Comparison of ENCODE assay signal across 2 cellular contexts in the genomic region with DNA sequence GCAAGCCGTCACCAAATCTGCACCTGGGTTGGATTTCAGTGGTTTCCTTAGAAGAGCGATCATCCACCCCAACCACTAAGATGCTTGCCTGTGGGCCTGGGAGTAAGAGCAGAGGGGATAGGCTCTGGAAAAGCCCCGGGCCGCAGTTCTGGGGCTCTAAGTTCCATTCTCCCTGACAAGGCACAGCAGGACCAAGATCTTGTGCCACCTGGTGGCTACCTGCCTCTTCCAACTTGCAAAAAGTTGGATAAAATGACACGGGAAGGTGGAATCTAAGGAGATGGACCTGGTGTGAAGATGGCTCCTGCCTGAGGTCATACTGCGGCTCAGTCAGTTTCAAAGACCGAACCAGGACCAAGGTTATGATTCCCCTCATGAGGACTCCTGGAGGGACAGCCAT.
TF ChIP-seq lines count a peak whose summit lies in the region.

No MANE protein-coding gene starts in this region.

TF ChIP-seq in SK-N-SH, 30 proteins besides CTCF, POLR2A, EP300 and RAD21 (continued from another document):
- TF ChIP-seq, protein P1, sequence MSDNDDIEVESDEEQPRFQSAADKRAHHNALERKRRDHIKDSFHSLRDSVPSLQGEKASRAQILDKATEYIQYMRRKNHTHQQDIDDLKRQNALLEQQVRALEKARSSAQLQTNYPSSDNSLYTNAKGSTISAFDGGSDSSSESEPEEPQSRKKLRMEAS (IDR thresholded peaks at IDR 0.05; ENCODE audit: low read depth), result no peak
- TF ChIP-seq RXRA (IDR thresholded peaks at IDR 0.05; ENCODE audit: borderline replicate concordance, low read depth), result no peak
- TF ChIP-seq EZH2phosphoT487 (IDR thresholded peaks at IDR 0.05; ENCODE audit: borderline replicate concordance, low read depth), result no peak
- TF ChIP-seq, protein P2, sequence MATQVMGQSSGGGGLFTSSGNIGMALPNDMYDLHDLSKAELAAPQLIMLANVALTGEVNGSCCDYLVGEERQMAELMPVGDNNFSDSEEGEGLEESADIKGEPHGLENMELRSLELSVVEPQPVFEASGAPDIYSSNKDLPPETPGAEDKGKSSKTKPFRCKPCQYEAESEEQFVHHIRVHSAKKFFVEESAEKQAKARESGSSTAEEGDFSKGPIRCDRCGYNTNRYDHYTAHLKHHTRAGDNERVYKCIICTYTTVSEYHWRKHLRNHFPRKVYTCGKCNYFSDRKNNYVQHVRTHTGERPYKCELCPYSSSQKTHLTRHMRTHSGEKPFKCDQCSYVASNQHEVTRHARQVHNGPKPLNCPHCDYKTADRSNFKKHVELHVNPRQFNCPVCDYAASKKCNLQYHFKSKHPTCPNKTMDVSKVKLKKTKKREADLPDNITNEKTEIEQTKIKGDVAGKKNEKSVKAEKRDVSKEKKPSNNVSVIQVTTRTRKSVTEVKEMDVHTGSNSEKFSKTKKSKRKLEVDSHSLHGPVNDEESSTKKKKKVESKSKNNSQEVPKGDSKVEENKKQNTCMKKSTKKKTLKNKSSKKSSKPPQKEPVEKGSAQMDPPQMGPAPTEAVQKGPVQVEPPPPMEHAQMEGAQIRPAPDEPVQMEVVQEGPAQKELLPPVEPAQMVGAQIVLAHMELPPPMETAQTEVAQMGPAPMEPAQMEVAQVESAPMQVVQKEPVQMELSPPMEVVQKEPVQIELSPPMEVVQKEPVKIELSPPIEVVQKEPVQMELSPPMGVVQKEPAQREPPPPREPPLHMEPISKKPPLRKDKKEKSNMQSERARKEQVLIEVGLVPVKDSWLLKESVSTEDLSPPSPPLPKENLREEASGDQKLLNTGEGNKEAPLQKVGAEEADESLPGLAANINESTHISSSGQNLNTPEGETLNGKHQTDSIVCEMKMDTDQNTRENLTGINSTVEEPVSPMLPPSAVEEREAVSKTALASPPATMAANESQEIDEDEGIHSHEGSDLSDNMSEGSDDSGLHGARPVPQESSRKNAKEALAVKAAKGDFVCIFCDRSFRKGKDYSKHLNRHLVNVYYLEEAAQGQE (IDR thresholded peaks at IDR 0.05; ENCODE audit: low read depth, low read length), result no peak
- TF ChIP-seq TCF12 (IDR thresholded peaks at IDR 0.05), result no peak
- no peak for TF ChIP-seq FOXJ3 (CRISPR knock-in tag; IDR thresholded peaks at IDR 0.05)
- no peak for TF ChIP-seq YY1 (IDR thresholded peaks at IDR 0.05; ENCODE audit: low read depth)
- TF ChIP-seq SIN3A (IDR thresholded peaks at IDR 0.05; ENCODE audit: borderline replicate concordance, low read depth, low read length), result no peak
- TF ChIP-seq GATA2 (CRISPR knock-in tag; IDR thresholded peaks at IDR 0.05), result no peak

TF ChIP-seq in SK-N-SH treated with all-trans-retinoic acid at 6 μM for 48 hours, 23 proteins besides CTCF, POLR2A, EP300 and RAD21 (continued from another document):
- TF ChIP-seq, protein P3, sequence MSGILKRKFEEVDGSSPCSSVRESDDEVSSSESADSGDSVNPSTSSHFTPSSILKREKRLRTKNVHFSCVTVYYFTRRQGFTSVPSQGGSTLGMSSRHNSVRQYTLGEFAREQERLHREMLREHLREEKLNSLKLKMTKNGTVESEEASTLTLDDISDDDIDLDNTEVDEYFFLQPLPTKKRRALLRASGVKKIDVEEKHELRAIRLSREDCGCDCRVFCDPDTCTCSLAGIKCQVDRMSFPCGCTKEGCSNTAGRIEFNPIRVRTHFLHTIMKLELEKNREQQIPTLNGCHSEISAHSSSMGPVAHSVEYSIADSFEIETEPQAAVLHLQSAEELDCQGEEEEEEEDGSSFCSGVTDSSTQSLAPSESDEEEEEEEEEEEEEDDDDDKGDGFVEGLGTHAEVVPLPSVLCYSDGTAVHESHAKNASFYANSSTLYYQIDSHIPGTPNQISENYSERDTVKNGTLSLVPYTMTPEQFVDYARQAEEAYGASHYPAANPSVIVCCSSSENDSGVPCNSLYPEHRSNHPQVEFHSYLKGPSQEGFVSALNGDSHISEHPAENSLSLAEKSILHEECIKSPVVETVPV (CRISPR knock-in tag; IDR thresholded peaks at IDR 0.05), result no peak
- TF ChIP-seq, protein P4, sequence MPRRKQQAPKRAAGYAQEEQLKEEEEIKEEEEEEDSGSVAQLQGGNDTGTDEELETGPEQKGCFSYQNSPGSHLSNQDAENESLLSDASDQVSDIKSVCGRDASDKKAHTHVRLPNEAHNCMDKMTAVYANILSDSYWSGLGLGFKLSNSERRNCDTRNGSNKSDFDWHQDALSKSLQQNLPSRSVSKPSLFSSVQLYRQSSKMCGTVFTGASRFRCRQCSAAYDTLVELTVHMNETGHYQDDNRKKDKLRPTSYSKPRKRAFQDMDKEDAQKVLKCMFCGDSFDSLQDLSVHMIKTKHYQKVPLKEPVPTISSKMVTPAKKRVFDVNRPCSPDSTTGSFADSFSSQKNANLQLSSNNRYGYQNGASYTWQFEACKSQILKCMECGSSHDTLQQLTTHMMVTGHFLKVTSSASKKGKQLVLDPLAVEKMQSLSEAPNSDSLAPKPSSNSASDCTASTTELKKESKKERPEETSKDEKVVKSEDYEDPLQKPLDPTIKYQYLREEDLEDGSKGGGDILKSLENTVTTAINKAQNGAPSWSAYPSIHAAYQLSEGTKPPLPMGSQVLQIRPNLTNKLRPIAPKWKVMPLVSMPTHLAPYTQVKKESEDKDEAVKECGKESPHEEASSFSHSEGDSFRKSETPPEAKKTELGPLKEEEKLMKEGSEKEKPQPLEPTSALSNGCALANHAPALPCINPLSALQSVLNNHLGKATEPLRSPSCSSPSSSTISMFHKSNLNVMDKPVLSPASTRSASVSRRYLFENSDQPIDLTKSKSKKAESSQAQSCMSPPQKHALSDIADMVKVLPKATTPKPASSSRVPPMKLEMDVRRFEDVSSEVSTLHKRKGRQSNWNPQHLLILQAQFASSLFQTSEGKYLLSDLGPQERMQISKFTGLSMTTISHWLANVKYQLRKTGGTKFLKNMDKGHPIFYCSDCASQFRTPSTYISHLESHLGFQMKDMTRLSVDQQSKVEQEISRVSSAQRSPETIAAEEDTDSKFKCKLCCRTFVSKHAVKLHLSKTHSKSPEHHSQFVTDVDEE (CRISPR knock-in tag; IDR thresholded peaks at IDR 0.05), result no peak
- TF ChIP-seq, protein P5, sequence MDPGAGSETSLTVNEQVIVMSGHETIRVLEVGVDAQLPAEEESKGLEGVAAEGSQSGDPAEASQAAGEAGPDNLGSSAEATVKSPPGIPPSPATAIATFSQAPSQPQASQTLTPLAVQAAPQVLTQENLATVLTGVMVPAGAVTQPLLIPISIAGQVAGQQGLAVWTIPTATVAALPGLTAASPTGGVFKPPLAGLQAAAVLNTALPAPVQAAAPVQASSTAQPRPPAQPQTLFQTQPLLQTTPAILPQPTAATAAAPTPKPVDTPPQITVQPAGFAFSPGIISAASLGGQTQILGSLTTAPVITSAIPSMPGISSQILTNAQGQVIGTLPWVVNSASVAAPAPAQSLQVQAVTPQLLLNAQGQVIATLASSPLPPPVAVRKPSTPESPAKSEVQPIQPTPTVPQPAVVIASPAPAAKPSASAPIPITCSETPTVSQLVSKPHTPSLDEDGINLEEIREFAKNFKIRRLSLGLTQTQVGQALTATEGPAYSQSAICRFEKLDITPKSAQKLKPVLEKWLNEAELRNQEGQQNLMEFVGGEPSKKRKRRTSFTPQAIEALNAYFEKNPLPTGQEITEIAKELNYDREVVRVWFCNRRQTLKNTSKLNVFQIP (CRISPR knock-in tag; IDR thresholded peaks at IDR 0.05; ENCODE audit: borderline replicate concordance, low read depth), result no peak
- TF ChIP-seq CSDC2 (CRISPR knock-in tag; IDR thresholded peaks at IDR 0.05) (no peak), SNAI2 (CRISPR knock-in tag; IDR thresholded peaks at IDR 0.05) (no peak), RARB (CRISPR knock-in tag; IDR thresholded peaks at IDR 0.05) (no peak), PPARA (CRISPR knock-in tag; IDR thresholded peaks at IDR 0.05; ENCODE audit: borderline replicate concordance) (no peak), TCF4 (CRISPR knock-in tag; IDR thresholded peaks at IDR 0.05; ENCODE audit: borderline replicate concordance) (no peak), ZFP30 (CRISPR knock-in tag; IDR thresholded peaks at IDR 0.05) (no peak), ZNF8 (CRISPR knock-in tag; IDR thresholded peaks at IDR 0.05) (no peak), ZNF565 (CRISPR knock-in tag; conservative IDR thresholded peaks at IDR 0.05; ENCODE audit: low read depth) (no peak), ZFP3 (CRISPR knock-in tag; IDR thresholded peaks at IDR 0.05) (no peak), GLIS3 (CRISPR knock-in tag; IDR thresholded peaks at IDR 0.05) (no peak), ZNF70 (CRISPR knock-in tag; IDR thresholded peaks at IDR 0.05) (no peak), ZC3H10 (CRISPR knock-in tag; IDR thresholded peaks at IDR 0.05) (no peak)
- TF ChIP-seq, protein P6, sequence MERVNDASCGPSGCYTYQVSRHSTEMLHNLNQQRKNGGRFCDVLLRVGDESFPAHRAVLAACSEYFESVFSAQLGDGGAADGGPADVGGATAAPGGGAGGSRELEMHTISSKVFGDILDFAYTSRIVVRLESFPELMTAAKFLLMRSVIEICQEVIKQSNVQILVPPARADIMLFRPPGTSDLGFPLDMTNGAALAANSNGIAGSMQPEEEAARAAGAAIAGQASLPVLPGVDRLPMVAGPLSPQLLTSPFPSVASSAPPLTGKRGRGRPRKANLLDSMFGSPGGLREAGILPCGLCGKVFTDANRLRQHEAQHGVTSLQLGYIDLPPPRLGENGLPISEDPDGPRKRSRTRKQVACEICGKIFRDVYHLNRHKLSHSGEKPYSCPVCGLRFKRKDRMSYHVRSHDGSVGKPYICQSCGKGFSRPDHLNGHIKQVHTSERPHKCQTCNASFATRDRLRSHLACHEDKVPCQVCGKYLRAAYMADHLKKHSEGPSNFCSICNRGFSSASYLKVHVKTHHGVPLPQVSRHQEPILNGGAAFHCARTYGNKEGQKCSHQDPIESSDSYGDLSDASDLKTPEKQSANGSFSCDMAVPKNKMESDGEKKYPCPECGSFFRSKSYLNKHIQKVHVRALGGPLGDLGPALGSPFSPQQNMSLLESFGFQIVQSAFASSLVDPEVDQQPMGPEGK (CRISPR knock-in tag; IDR thresholded peaks at IDR 0.05; ENCODE audit: borderline replicate concordance), result no peak
